Comparison of ENCODE assay signal across 9 cellular contexts in genomic region chr18:48841381-48842258, GRCh38.
DNase-seq lines count a peak whose midpoint lies in the region; ATAC-seq and TF ChIP-seq lines count a peak whose summit lies in the region.
"Had no signal": no experiment of that assay in that cellular context is flagged by ENCODE, and none has a peak within 500 bp of the region (broad histone marks: within the 10 kb centered on the region; RNA-seq: fewer than 3 reads in every experiment).

No MANE protein-coding gene starts in this region.

- no peak for DNase-seq in activated CD8-positive, alpha-beta memory T cell treated with anti-CD3 and anti-CD28 coated beads, Interleukin-2, amount 10 ng/mL, durations not matched to agents 7 days and 5 days
- DNase-seq in activated CD8-positive, alpha-beta memory T cell treated with anti-CD3 and anti-CD28 coated beads, Interleukin-2, amount 50 U/mL, for 4 hours = no peak
- peak; percentile 87 to 88 for DNase-seq in left lung
- DNase-seq in tibial artery = peak; percentile 85 to 95
- DNase-seq in NCI-H187 (lab: John Stamatoyannopoulos, UW) = no peak

- peaks cover 4% of the 10 kb centered on the region for H3K9me3 Mint-ChIP-seq in activated CD8-positive, alpha-beta memory T cell treated with anti-CD3 and anti-CD28 coated beads, Interleukin-2, amount 10 ng/mL, durations not matched to agents 7 days and 5 days (ENCODE audit: low read depth)

- H3K4me3 Mint-ChIP-seq in activated CD8-positive, alpha-beta memory T cell treated with anti-CD3 and anti-CD28 coated beads, Interleukin-2, amount 10 ng/mL, durations not matched to agents 7 days and 5 days = no peak overlapping the region

- intact Hi-C loops in left lung (cut with DNase I) (no loop called here), tibial artery (cut with DNase I; ENCODE audit: low total_unique reads) (no loop called here)

- peak overlapping the region; percentile 88 for H3K27ac Mint-ChIP-seq in activated CD8-positive, alpha-beta memory T cell treated with anti-CD3 and anti-CD28 coated beads, Interleukin-2, amount 10 ng/mL, durations not matched to agents 7 days and 5 days

- no peaks in the 10 kb centered on the region for H3K27me3 ChIP-seq in left lung
- no peaks in the 10 kb centered on the region for H3K27me3 ChIP-seq in tibial artery

- H3K4me1 Mint-ChIP-seq in activated CD8-positive, alpha-beta memory T cell treated with anti-CD3 and anti-CD28 coated beads, Interleukin-2, amount 10 ng/mL, durations not matched to agents 7 days and 5 days = peaks cover 72% of the 10 kb centered on the region

- ATAC-seq in activated CD8-positive, alpha-beta memory T cell treated with anti-CD3 and anti-CD28 coated beads, Interleukin-2, amount 10 ng/mL, durations not matched to agents 7 days and 5 days = no peak
- ATAC-seq in left lung = peak; percentile 70
- ATAC-seq in GM21367 (IDR thresholded peaks at IDR 0.05; ENCODE audit: unreplicated experiment) = no peak
- ATAC-seq in HG02840 (IDR thresholded peaks at IDR 0.05; ENCODE audit: low FRiP score, unreplicated experiment) = no peak

- H3K4me3 ChIP-seq in left lung (no peak overlapping the region), tibial artery (no peak overlapping the region)

- no peaks in the 10 kb centered on the region for H3K9me3 ChIP-seq in left lung
- no peaks in the 10 kb centered on the region for H3K9me3 ChIP-seq in tibial artery

- H3K27me3 Mint-ChIP-seq in activated CD8-positive, alpha-beta memory T cell treated with anti-CD3 and anti-CD28 coated beads, Interleukin-2, amount 10 ng/mL, durations not matched to agents 7 days and 5 days = no peaks in the 10 kb centered on the region

- CTCF ChIA-PET in activated CD8-positive, alpha-beta memory T cell treated with anti-CD3 and anti-CD28 coated beads, Interleukin-2, amount 10 ng/mL, durations not matched to agents 7 days and 5 days (lab: Charles Lee) = interaction anchor here (2.3 kb wide), 1 partner anchor 9 kb away, joined by 7 read pairs; no protein-coding TSS in a partner anchor

- peak overlapping the region; percentile 97 for H3K27ac ChIP-seq in angular gyrus (ENCODE audit: low read depth, low read length)
- peak overlapping the region; percentile 51 to 77 for H3K27ac ChIP-seq in left lung
- H3K27ac ChIP-seq in tibial artery = peak overlapping the region; percentile 89 to 90
- H3K27ac ChIP-seq: KMS-11 had no signal

- peaks cover 4 to 75% of the 10 kb centered on the region in 2 donors for H3K4me1 ChIP-seq in left lung
- peaks cover 0 to 68% (median 52%) of the 10 kb centered on the region in 4 donors for H3K4me1 ChIP-seq in tibial artery

- H3K36me3 Mint-ChIP-seq in activated CD8-positive, alpha-beta memory T cell treated with anti-CD3 and anti-CD28 coated beads, Interleukin-2, amount 10 ng/mL, durations not matched to agents 7 days and 5 days = no peaks in the 10 kb centered on the region

- no peaks in the 10 kb centered on the region for H3K36me3 ChIP-seq in left lung
- peaks cover 0 to 4% (median 0%) of the 10 kb centered on the region in 3 donors for H3K36me3 ChIP-seq in tibial artery

- TF ChIP-seq CTCF in left lung (IDR thresholded peaks at IDR 0.05) (no peak), tibial artery (IDR thresholded peaks at IDR 0.05) (peak in 1 of 2 experiments; percentile 7)

Comparison
In these comparisons a context has a peak if more than half of its experiments do, and no peak if none do; other contexts are left out.
1. DNase-seq: peak in left lung (2 of 2) and tibial artery (2 of 2); none in activated CD8-positive, alpha-beta memory T cell treated with anti-CD3 and anti-CD28 coated beads, Interleukin-2, amount 10 ng/mL, durations not matched to agents 7 days and 5 days (single experiment), activated CD8-positive, alpha-beta memory T cell treated with anti-CD3 and anti-CD28 coated beads, Interleukin-2, amount 50 U/mL, for 4 hours (single experiment) and NCI-H187 (0 of 2).
2. Peak in every context shown above with its lines, with median percentiles within 50 percentile points of each other: H3K27ac ChIP-seq.